ENCODE assay signal across 1 cellular context in genomic region chr11:36289226-36289852, GRCh38.
TF ChIP-seq lines count a peak whose summit lies in the region.

COMMD9 (minus strand) TSS chr11:36289424; CDS start chr11:36289412, 12 bp downstream.

TF ChIP-seq in HepG2, 621 proteins besides CTCF, POLR2A, EP300 and RAD21 (continued from another document and continues in another):
- TF ChIP-seq LRRFIP1 (CRISPR knock-in tag; conservative IDR thresholded peaks at IDR 0.05): no peak
- TF ChIP-seq ELF1 (CRISPR knock-in tag; IDR thresholded peaks at IDR 0.05): peak; percentile 83
- TF ChIP-seq GPBP1L1 (CRISPR knock-in tag; IDR thresholded peaks at IDR 0.05): no peak
- TF ChIP-seq ZNF136 (CRISPR knock-in tag; IDR thresholded peaks at IDR 0.05; ENCODE audit: low read depth): 0 out of 2 replicates have a peak, but pooled peaks have one; percentile 48
- peak; percentile 89 for TF ChIP-seq BRD4 (CRISPR knock-in tag; IDR thresholded peaks at IDR 0.05)
- no peak for TF ChIP-seq ZNF549 (CRISPR knock-in tag; IDR thresholded peaks at IDR 0.05)
- TF ChIP-seq ZBTB38 (CRISPR knock-in tag; IDR thresholded peaks at IDR 0.05): no peak
- peak; percentile 35; the same call in 1 of the 2 replicates for TF ChIP-seq ZNF292 (CRISPR knock-in tag; IDR thresholded peaks at IDR 0.05; ENCODE audit: borderline replicate concordance, low read depth)
- TF ChIP-seq MAF1 (CRISPR knock-in tag; IDR thresholded peaks at IDR 0.05; ENCODE audit: borderline replicate concordance): no peak
- no peak for TF ChIP-seq CHD4 (IDR thresholded peaks at IDR 0.05; ENCODE audit: borderline replicate concordance, low read length)
- peak; percentile 67; the same call in 1 of the 2 replicates for TF ChIP-seq KDM3A (CRISPR knock-in tag; IDR thresholded peaks at IDR 0.05; ENCODE audit: low read depth)
- TF ChIP-seq SALL1 (CRISPR knock-in tag; IDR thresholded peaks at IDR 0.05): peak; percentile 86
- TF ChIP-seq ZNF678 (CRISPR knock-in tag; IDR thresholded peaks at IDR 0.05): no peak
- TF ChIP-seq RFX1 (IDR thresholded peaks at IDR 0.05): no peak
- TF ChIP-seq ZNF362 (CRISPR knock-in tag; IDR thresholded peaks at IDR 0.05; ENCODE audit: borderline replicate concordance): no peak
- no peak for TF ChIP-seq NBN (conservative IDR thresholded peaks at IDR 0.05)
- TF ChIP-seq JDP2 (CRISPR knock-in tag; IDR thresholded peaks at IDR 0.05; ENCODE audit: borderline replicate concordance): no peak
- TF ChIP-seq ZSCAN29 (CRISPR knock-in tag; conservative IDR thresholded peaks at IDR 0.05): no peak
- no peak for TF ChIP-seq MYPOP (CRISPR knock-in tag; IDR thresholded peaks at IDR 0.05)
- TF ChIP-seq HNF1B (CRISPR knock-in tag; IDR thresholded peaks at IDR 0.05): peak; percentile 83; the same call in 1 of the 2 replicates
- TF ChIP-seq UBTF (CRISPR knock-in tag; IDR thresholded peaks at IDR 0.05): no peak
- TF ChIP-seq ZBTB40 (IDR thresholded peaks at IDR 0.05): no peak
- TF ChIP-seq ZBTB40 (CRISPR knock-in tag; IDR thresholded peaks at IDR 0.05): peak; percentile 81
- no peak for TF ChIP-seq POGK (CRISPR knock-in tag; conservative IDR thresholded peaks at IDR 0.05)
